In the genomic region with DNA sequence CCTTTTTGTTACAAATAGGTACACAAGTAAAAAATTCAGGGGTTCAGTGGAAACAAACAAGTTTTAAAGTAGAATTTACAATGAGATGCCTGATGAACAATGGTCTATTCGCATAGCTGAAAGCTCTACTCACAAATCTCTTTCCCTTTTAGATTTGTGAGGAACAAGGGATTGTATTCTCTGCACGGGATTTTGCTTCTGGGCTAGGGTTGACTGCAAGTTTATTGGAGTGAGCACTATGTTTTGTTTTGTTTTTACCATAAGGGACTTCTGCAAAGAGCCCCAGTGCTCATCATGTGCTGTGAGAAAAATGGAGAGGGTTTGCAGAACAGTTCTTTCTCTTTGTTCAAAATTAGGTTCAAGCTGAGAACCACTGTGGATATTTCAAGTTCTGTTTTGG, we compare ENCODE assay signal across 23 cellular contexts.
"Had no signal": no experiment of that assay in that cellular context is flagged by ENCODE, and none has a peak within 500 bp of the region (broad histone marks: within the 10 kb centered on the region; RNA-seq: fewer than 3 reads in every experiment).

No MANE protein-coding gene starts in this region.

- H3K27me3 Mint-ChIP-seq: activated CD4-positive, alpha-beta memory T cell treated with anti-CD3 and anti-CD28 coated beads for 36 hours; activated CD4-positive, alpha-beta T cell treated with anti-CD3 and anti-CD28 coated beads for 36 hours; activated naive CD4-positive, alpha-beta T cell treated with anti-CD3 and anti-CD28 coated beads, Interleukin-2, amount 10 ng/mL, durations not matched to agents 7 days and 5 days; dendritic cell treated with granulocyte-macrophage colony-stimulating factor and Interleukin-4, amounts not matched to agents 40 ng/mL and 50 ng/mL, for 4 days; stimulated activated naive B cell treated with anti-CD40 and anti-IgM and Interleukin-4, amounts not matched to agents 10 μg/mL and 1 μg/mL and 100 μg/mL, for 72 hours had no signal

- H3K27ac Mint-ChIP-seq: activated CD4-positive, alpha-beta memory T cell treated with anti-CD3 and anti-CD28 coated beads for 36 hours; activated CD4-positive, alpha-beta T cell treated with anti-CD3 and anti-CD28 coated beads for 36 hours; activated CD8-positive, alpha-beta memory T cell treated with anti-CD3 and anti-CD28 coated beads, Interleukin-2, amount 10 ng/mL, durations not matched to agents 7 days and 5 days; activated naive CD4-positive, alpha-beta T cell treated with anti-CD3 and anti-CD28 coated beads, Interleukin-2, amount 10 ng/mL, durations not matched to agents 7 days and 5 days; activated T-helper 2 cell treated with anti-CD3 and anti-CD28 coated beads, Interferon-gamma antibody, Interleukin-2, Interleukin-4, amounts not matched to agents 10 μg/mL and 5 μg/mL and 100 μg/mL, durations not matched to agents 14 hours and 24 hours and 36 hours; dendritic cell treated with granulocyte-macrophage colony-stimulating factor and Interleukin-4, amounts not matched to agents 40 ng/mL and 50 ng/mL, for 4 days; naive thymus-derived CD4-positive, alpha-beta T cell; stimulated activated naive B cell treated with anti-CD40 and anti-IgM and Interleukin-4, amounts not matched to agents 10 μg/mL and 1 μg/mL and 100 μg/mL, for 72 hours had no signal

- FAIRE-seq: astrocyte, kidney had no signal

- H3K36me3 ChIP-seq: breast epithelium, neutrophil, spleen, transverse colon, WERI-Rb-1 had no signal

- H3K36me3 Mint-ChIP-seq: activated CD4-positive, alpha-beta memory T cell treated with anti-CD3 and anti-CD28 coated beads for 36 hours; activated CD8-positive, alpha-beta memory T cell treated with anti-CD3 and anti-CD28 coated beads, Interleukin-2, amount 10 ng/mL, durations not matched to agents 7 days and 5 days; activated naive CD4-positive, alpha-beta T cell treated with anti-CD3 and anti-CD28 coated beads, Interleukin-2, amount 10 ng/mL, durations not matched to agents 7 days and 5 days; stimulated activated naive B cell treated with anti-CD40 and anti-IgM and Interleukin-4, amounts not matched to agents 10 μg/mL and 1 μg/mL and 100 μg/mL, for 72 hours had no signal

- ATAC-seq: activated CD4-positive, alpha-beta T cell treated with anti-CD3 and anti-CD28 coated beads for 36 hours; activated CD8-positive, alpha-beta memory T cell treated with anti-CD3 and anti-CD28 coated beads, Interleukin-2, amount 10 ng/mL, durations not matched to agents 7 days and 5 days; left ventricle myocardium superior; naive thymus-derived CD4-positive, alpha-beta T cell had no signal

- H3K4me3 Mint-ChIP-seq: activated CD4-positive, alpha-beta memory T cell treated with anti-CD3 and anti-CD28 coated beads for 36 hours; activated CD4-positive, alpha-beta T cell treated with anti-CD3 and anti-CD28 coated beads for 36 hours; activated CD8-positive, alpha-beta memory T cell treated with anti-CD3 and anti-CD28 coated beads, Interleukin-2, amount 10 ng/mL, durations not matched to agents 7 days and 5 days; activated naive CD4-positive, alpha-beta T cell treated with anti-CD3 and anti-CD28 coated beads, Interleukin-2, amount 10 ng/mL, durations not matched to agents 7 days and 5 days; dendritic cell treated with granulocyte-macrophage colony-stimulating factor and Interleukin-4, amounts not matched to agents 40 ng/mL and 50 ng/mL, for 4 days; naive thymus-derived CD4-positive, alpha-beta T cell; stimulated activated naive B cell treated with anti-CD40 and anti-IgM and Interleukin-4, amounts not matched to agents 10 μg/mL and 1 μg/mL and 100 μg/mL, for 72 hours had no signal

- H3K4me1 ChIP-seq: breast epithelium, parathyroid adenoma had no signal

- H3K9me3 ChIP-seq: breast epithelium, neutrophil, spleen, transverse colon had no signal

- DNase-seq: activated CD4-positive, alpha-beta memory T cell treated with anti-CD3 and anti-CD28 coated beads for 36 hours; activated CD4-positive, alpha-beta T cell treated with anti-CD3 and anti-CD28 coated beads for 36 hours; activated CD8-positive, alpha-beta memory T cell treated with anti-CD3 and anti-CD28 coated beads, Interleukin-2, amount 10 ng/mL, durations not matched to agents 7 days and 5 days; activated naive CD4-positive, alpha-beta T cell treated with anti-CD3 and anti-CD28 coated beads, Interleukin-2, amount 10 ng/mL, durations not matched to agents 7 days and 5 days; effector memory CD4-positive, alpha-beta T cell; foreskin fibroblast; kidney; left ventricle myocardium superior; mesenchymal stem cell; naive thymus-derived CD4-positive, alpha-beta T cell; retina; spleen; stimulated activated naive B cell treated with anti-CD40 and anti-IgM and Interleukin-4, amounts not matched to agents 10 μg/mL and 1 μg/mL and 100 μg/mL, for 72 hours; SW 1271; T-helper 2 cell; transverse colon; WERI-Rb-1 had no signal

- H3K9me3 Mint-ChIP-seq: activated CD4-positive, alpha-beta memory T cell treated with anti-CD3 and anti-CD28 coated beads for 36 hours; activated naive CD4-positive, alpha-beta T cell treated with anti-CD3 and anti-CD28 coated beads, Interleukin-2, amount 10 ng/mL, durations not matched to agents 7 days and 5 days; activated T-helper 2 cell treated with anti-CD3 and anti-CD28 coated beads, Interferon-gamma antibody, Interleukin-2, Interleukin-4, amounts not matched to agents 10 μg/mL and 5 μg/mL and 100 μg/mL, durations not matched to agents 14 hours and 24 hours and 36 hours; dendritic cell treated with granulocyte-macrophage colony-stimulating factor and Interleukin-4, amounts not matched to agents 40 ng/mL and 50 ng/mL, for 4 days had no signal

- H3K27me3 ChIP-seq: breast epithelium, neutrophil, spleen, transverse colon had no signal

- H3K27ac ChIP-seq: breast epithelium, neutrophil, parathyroid adenoma, spleen, transverse colon, WERI-Rb-1 had no signal

- H3K4me3 ChIP-seq: breast epithelium, spleen, transverse colon had no signal
